32 cellular contexts compared by ENCODE assay signal in genomic region chr11:41377709-41378394, GRCh38.
DNase-seq lines count a peak whose midpoint lies in the region; ATAC-seq, FAIRE-seq and TF ChIP-seq lines count a peak whose summit lies in the region.
"Had no signal": no experiment of that assay in that cellular context is flagged by ENCODE, and none has a peak within 500 bp of the region (broad histone marks: within the 10 kb centered on the region; RNA-seq: fewer than 3 reads in every experiment).

No MANE protein-coding gene starts in this region.

- H3F3A ChIP-seq in GM23338 (replicated peaks; ENCODE audit: low read depth), result no peaks in the 10 kb centered on the region

- H3K27ac Mint-ChIP-seq in GM23338 (peak overlapping the region; percentile 51), endodermal cell (peak overlapping the region; percentile 7)
- H3K27ac Mint-ChIP-seq: activated naive CD4-positive, alpha-beta T cell treated with anti-CD3 and anti-CD28 coated beads, Interleukin-2, amount 50 U/mL, for 72 hours; natural killer cell; stimulated activated naive CD8-positive, alpha-beta T cell treated with anti-CD3 and anti-CD28 coated beads, Interleukin-15, Interleukin-2, amounts not matched to agents 100 ng/mL and 50 ng/mL, for 24 hours had no signal

- intact Hi-C loops in esophagus muscularis mucosa (cut with DNase I), result no loop called here

- H3K4me3 Mint-ChIP-seq in GM23338, result no peak overlapping the region
- H3K4me3 Mint-ChIP-seq in endodermal cell, result no peak overlapping the region
- H3K4me3 Mint-ChIP-seq: natural killer cell; stimulated activated naive CD8-positive, alpha-beta T cell treated with anti-CD3 and anti-CD28 coated beads, Interleukin-15, Interleukin-2, amounts not matched to agents 100 ng/mL and 50 ng/mL, for 24 hours had no signal

- no peak overlapping the region for H2AK5ac ChIP-seq in mesendoderm (ENCODE audit: low read length)

- H3K4me3 ChIP-seq in GM23338 (no peak overlapping the region), endodermal cell (ENCODE audit: low read length) (no peak overlapping the region), mesendoderm (ENCODE audit: low read length) (no peak overlapping the region), small intestine (ENCODE audit: low read depth in 1 of 2, low read length in 2 of 2) (no peak overlapping the region), esophagus muscularis mucosa (no peak overlapping the region)
- H3K4me3 ChIP-seq: BLaER1 treated with 17β-estradiol and CSF1 and Interleukin-3, amounts not matched to agents 10 nM and 100 nM; breast epithelium; HAP-1; lung; ovary; right atrium auricular region; SJCRH30; spleen; testis; uterus had no signal

- no peak overlapping the region for H3K9ac ChIP-seq in endodermal cell (ENCODE audit: extremely low read depth, low read length, poor library complexity, severe bottlenecking)
- no peak overlapping the region for H3K9ac ChIP-seq in mesendoderm (ENCODE audit: low read length)
- H3K9ac ChIP-seq: BLaER1 treated with 17β-estradiol and CSF1 and Interleukin-3, amounts not matched to agents 10 nM and 100 nM had no signal

- H3K9me3 Mint-ChIP-seq in GM23338 (no peaks in the 10 kb centered on the region), endodermal cell (no peaks in the 10 kb centered on the region)
- H3K9me3 Mint-ChIP-seq: stimulated activated naive CD8-positive, alpha-beta T cell treated with anti-CD3 and anti-CD28 coated beads, Interleukin-15, Interleukin-2, amounts not matched to agents 100 ng/mL and 50 ng/mL, for 24 hours had no signal

- no peaks in the 10 kb centered on the region for H3K79me1 ChIP-seq in mesendoderm (ENCODE audit: low read length)

- H3K4me2 ChIP-seq in GM23338 (0 out of 2 replicates have a peak overlapping the region, but pooled peaks have one; percentile 23), mesendoderm (ENCODE audit: low read length) (no peak overlapping the region)
- H3K4me2 ChIP-seq: BLaER1 treated with 17β-estradiol and CSF1 and Interleukin-3, amounts not matched to agents 10 nM and 100 nM had no signal

- no peaks in the 10 kb centered on the region for H3K9me2 ChIP-seq in GM23338 (ENCODE audit: insufficient read depth)

- no peak for FAIRE-seq in small intestine (lab: Jason Lieb, UNC)
- FAIRE-seq: GM12892, islet of Langerhans had no signal

- H2BK5ac ChIP-seq in mesendoderm (ENCODE audit: low read length), result no peak overlapping the region

- TF ChIP-seq EP300 in esophagus muscularis mucosa (IDR thresholded peaks at IDR 0.05), result no peak

- 93 to 94% methylated on average over 3 to 7 of the region's 7 CpGs for WGBS in endodermal cell (ENCODE audit: insufficient coverage in 1 of 2, insufficient read length in 1 of 2), 2 experiments
- no CpG with 5 or more reads among the region's 7 CpGs for WGBS in mesendoderm (ENCODE audit: extremely low coverage, insufficient coverage, low lambda C conversion rate)
- WGBS in small intestine, 3 donors, result 17 to 54% (median 35%) methylated on average over 7 of the region's 7 CpGs
- 90% methylated on average over 7 of the region's 7 CpGs for WGBS in esophagus muscularis mucosa

- H3K27me3 ChIP-seq in GM23338 (ENCODE audit: insufficient read depth) (no peaks in the 10 kb centered on the region), endodermal cell (ENCODE audit: control insufficient read depth, insufficient read depth, low read length, poor library complexity, severe bottlenecking) (no peaks in the 10 kb centered on the region), mesendoderm (ENCODE audit: insufficient read depth, low read length, poor library complexity) (no peaks in the 10 kb centered on the region), small intestine (ENCODE audit: control insufficient read depth in 2 of 2, insufficient read depth in 2 of 2, low read length in 2 of 2) (no peaks in the 10 kb centered on the region), esophagus muscularis mucosa (no peaks in the 10 kb centered on the region)
- H3K27me3 ChIP-seq: BLaER1 treated with 17β-estradiol and CSF1 and Interleukin-3, amounts not matched to agents 10 nM and 100 nM; breast epithelium; ovary; right atrium auricular region; spleen; testis; uterus had no signal

- H4K8ac ChIP-seq in mesendoderm (ENCODE audit: low read depth, low read length), result no peak overlapping the region

- peak overlapping the region; percentile 45 for H2AFZ ChIP-seq in GM23338

- no peaks in the 10 kb centered on the region for H3K36me3 Mint-ChIP-seq in GM23338 (ENCODE audit: low read depth)
- no peaks in the 10 kb centered on the region for H3K36me3 Mint-ChIP-seq in endodermal cell (ENCODE audit: low read depth)
- H3K36me3 Mint-ChIP-seq: activated naive CD4-positive, alpha-beta T cell treated with anti-CD3 and anti-CD28 coated beads, Interleukin-2, amount 50 U/mL, for 72 hours; natural killer cell had no signal

- no peak for ATAC-seq in GM23338
- ATAC-seq: activated naive CD4-positive, alpha-beta T cell treated with anti-CD3 and anti-CD28 coated beads, Interleukin-2, amount 50 U/mL, for 72 hours; natural killer cell had no signal

- H3K79me2 ChIP-seq in GM23338 (replicated peaks; ENCODE audit: insufficient read depth) (no peaks in the 10 kb centered on the region), mesendoderm (ENCODE audit: control insufficient read depth, insufficient read depth, low read length) (no peaks in the 10 kb centered on the region)

- no peak overlapping the region for H2BK15ac ChIP-seq in mesendoderm (replicated peaks; ENCODE audit: low read depth)

- H3K4me1 Mint-ChIP-seq in GM23338 (peaks cover 22% of the 10 kb centered on the region), endodermal cell (peaks cover 24% of the 10 kb centered on the region)
- H3K4me1 Mint-ChIP-seq: natural killer cell had no signal

- peak overlapping the region; percentile 64 for H3K18ac ChIP-seq in mesendoderm (ENCODE audit: low read length)

- H3K27ac ChIP-seq in GM23338 (ENCODE audit: low read depth) (0 out of 2 replicates have a peak overlapping the region, but pooled peaks have one; percentile 14), endodermal cell (ENCODE audit: low read depth, low read length) (no peak overlapping the region), mesendoderm (ENCODE audit: low read depth, low read length) (no peak overlapping the region), small intestine (ENCODE audit: low read depth in 1 of 2, low read length in 1 of 2) (no peak overlapping the region), esophagus muscularis mucosa (replicated peaks in 1 of 4) (no peak overlapping the region)
- H3K27ac ChIP-seq: BLaER1 treated with 17β-estradiol and CSF1 and Interleukin-3, amounts not matched to agents 10 nM and 100 nM; breast epithelium; ovary; right atrium auricular region; SJCRH30; spleen; testis; uterus; VCaP had no signal

- DNase-seq in GM23338 (ENCODE audit: low spot score) (no peak), endodermal cell (no peak), mesendoderm (no peak), small intestine (peak; percentile 84), islet precursor cell (no peak), esophagus muscularis mucosa (ENCODE audit: extremely low spot score) (no peak), AG08395 (ENCODE audit: low spot score) (no peak)
- DNase-seq: activated CD4-positive, alpha-beta T cell treated with anti-CD3 and anti-CD28 coated beads for 48 hours; DMS153; effector CD4-positive, alpha-beta T cell; erythroblast; glutamatergic neuron; natural killer cell; NCI-H446; ovary; RPMI8226; SJCRH30; spleen; stimulated activated CD4-positive, alpha-beta T cell treated with anti-CD3 and anti-CD28 coated beads, Interleukin-2, amount 100 ng/mL, for 24 hours; T-helper 9 cell; testis; uterus had no signal

- H3K9me3 ChIP-seq in endodermal cell (ENCODE audit: control insufficient read depth, low read length), result no peaks in the 10 kb centered on the region
- no peaks in the 10 kb centered on the region for H3K9me3 ChIP-seq in small intestine (ENCODE audit: control insufficient read depth, low read depth)
- no peaks in the 10 kb centered on the region for H3K9me3 ChIP-seq in esophagus muscularis mucosa
- H3K9me3 ChIP-seq: BLaER1 treated with 17β-estradiol and CSF1 and Interleukin-3, amounts not matched to agents 10 nM and 100 nM; breast epithelium; HAP-1; ovary; right atrium auricular region; SJCRH30; spleen; testis; uterus had no signal

- no peak overlapping the region for H3K56ac ChIP-seq in mesendoderm (ENCODE audit: low read length)

- H3K27me3 Mint-ChIP-seq in GM23338 (ENCODE audit: insufficient read depth, low read depth, poor library complexity), result no peaks in the 10 kb centered on the region
- no peaks in the 10 kb centered on the region for H3K27me3 Mint-ChIP-seq in endodermal cell (ENCODE audit: insufficient read depth)
- H3K27me3 Mint-ChIP-seq: stimulated activated naive CD8-positive, alpha-beta T cell treated with anti-CD3 and anti-CD28 coated beads, Interleukin-15, Interleukin-2, amounts not matched to agents 100 ng/mL and 50 ng/mL, for 24 hours had no signal

- no peak for TF ChIP-seq POLR2A in esophagus muscularis mucosa (IDR thresholded peaks at IDR 0.05; ENCODE audit: low read depth)

- no peak overlapping the region for H2BK120ac ChIP-seq in mesendoderm (ENCODE audit: low read depth, low read length)

- H3K4me1 ChIP-seq in GM23338 (ENCODE audit: insufficient read depth), result peaks cover 18% of the 10 kb centered on the region
- no peaks in the 10 kb centered on the region for H3K4me1 ChIP-seq in endodermal cell (ENCODE audit: control insufficient read depth, insufficient read depth, low read length)
- H3K4me1 ChIP-seq in mesendoderm (ENCODE audit: control insufficient read depth, low read depth, low read length), result peaks cover 1% of the 10 kb centered on the region
- H3K4me1 ChIP-seq in small intestine (ENCODE audit: control insufficient read depth in 2 of 2, insufficient read depth in 1 of 2, low read depth in 1 of 2, low read length in 1 of 2), result no peaks in the 10 kb centered on the region
- H3K4me1 ChIP-seq in esophagus muscularis mucosa, result no peaks in the 10 kb centered on the region
- H3K4me1 ChIP-seq: BLaER1 treated with 17β-estradiol and CSF1 and Interleukin-3, amounts not matched to agents 10 nM and 100 nM; breast epithelium; HAP-1; right atrium auricular region; SJCRH30; spleen; testis; uterus had no signal

- H3K36me3 ChIP-seq in GM23338 (ENCODE audit: insufficient read depth) (no peaks in the 10 kb centered on the region), endodermal cell (ENCODE audit: control insufficient read depth, insufficient read depth, low read length) (no peaks in the 10 kb centered on the region), mesendoderm (ENCODE audit: control insufficient read depth, insufficient read depth, low read length) (no peaks in the 10 kb centered on the region), small intestine (ENCODE audit: control insufficient read depth in 2 of 2, insufficient read depth in 2 of 2, low read length in 2 of 2) (no peaks in the 10 kb centered on the region), esophagus muscularis mucosa (no peaks in the 10 kb centered on the region)
- H3K36me3 ChIP-seq: BLaER1 treated with 17β-estradiol and CSF1 and Interleukin-3, amounts not matched to agents 10 nM and 100 nM; breast epithelium; HAP-1; ovary; right atrium auricular region; SJCRH30; spleen; uterus had no signal

- no peak overlapping the region for H3K23ac ChIP-seq in mesendoderm (ENCODE audit: low read length)

- TF ChIP-seq CTCF in GM23338 (conservative IDR thresholded peaks at IDR 0.05; ENCODE audit: low read depth in 2 of 2) (no peak), endodermal cell (conservative IDR thresholded peaks at IDR 0.05) (no peak), esophagus muscularis mucosa (IDR thresholded peaks at IDR 0.05) (no peak)

- no peak overlapping the region for H3K4ac ChIP-seq in mesendoderm (ENCODE audit: low read depth, low read length)

- no peaks in the 10 kb centered on the region for H4K20me1 ChIP-seq in GM23338 (replicated peaks; ENCODE audit: insufficient read depth)
- H4K20me1 ChIP-seq: BLaER1 treated with 17β-estradiol and CSF1 and Interleukin-3, amounts not matched to agents 10 nM and 100 nM had no signal

- H4K5ac ChIP-seq in mesendoderm (ENCODE audit: low read length), result no peak overlapping the region
